1 cellular context compared by ENCODE assay signal in the genomic region with DNA sequence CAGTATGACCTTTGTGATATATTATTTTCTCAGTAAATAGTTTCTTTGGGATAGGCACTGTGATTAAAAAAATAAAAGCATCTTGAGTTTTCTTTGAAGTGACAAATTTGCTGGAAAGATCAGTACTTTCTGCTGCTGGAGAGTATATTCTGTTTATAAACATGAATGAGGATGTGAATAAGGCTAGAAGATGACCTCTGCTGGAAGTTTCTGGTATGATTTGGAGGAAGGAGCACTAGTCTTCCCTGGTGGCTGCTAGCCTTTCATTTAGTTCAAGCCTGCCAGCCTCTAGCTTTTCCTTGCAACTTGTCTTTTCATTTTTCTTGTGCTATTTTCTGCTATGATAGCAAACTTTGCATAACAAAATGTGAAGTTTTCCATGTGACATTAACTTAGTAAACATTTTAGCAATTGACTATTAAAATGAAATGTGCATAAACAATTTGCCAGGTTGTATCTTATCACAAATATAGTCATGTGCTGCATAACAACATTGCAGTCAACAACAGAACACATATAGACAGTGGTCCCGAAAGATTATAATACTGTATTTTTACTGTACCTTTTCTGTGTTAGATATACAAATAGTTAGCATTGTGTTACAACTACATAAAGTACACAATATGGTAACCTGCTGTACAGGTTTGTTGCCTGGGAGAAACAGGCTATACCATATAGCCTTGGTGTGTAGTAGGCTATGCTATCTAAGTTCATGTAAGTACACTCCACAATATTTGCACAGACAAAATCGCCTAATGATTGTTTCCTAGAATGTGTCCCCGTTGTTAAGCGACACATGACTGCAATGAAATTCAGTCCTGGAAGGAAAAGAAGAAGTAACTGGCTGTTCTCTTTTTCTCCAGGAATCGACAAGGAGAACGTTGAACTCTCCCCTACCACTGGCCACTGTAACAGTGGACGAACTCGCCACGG.
TF ChIP-seq lines count a peak whose summit lies in the region.

No MANE protein-coding gene starts in this region.

TF ChIP-seq in SK-N-SH treated with all-trans-retinoic acid at 6 μM for 48 hours, 23 proteins besides CTCF, POLR2A, EP300 and RAD21 (continued from another document):
- no peak for TF ChIP-seq TOX (CRISPR knock-in tag; IDR thresholded peaks at IDR 0.05; ENCODE audit: borderline replicate concordance)
- no peak for TF ChIP-seq ZFP30 (CRISPR knock-in tag; IDR thresholded peaks at IDR 0.05)
- no peak for TF ChIP-seq PPARA (CRISPR knock-in tag; IDR thresholded peaks at IDR 0.05; ENCODE audit: borderline replicate concordance)
- TF ChIP-seq OSR1 (CRISPR knock-in tag; IDR thresholded peaks at IDR 0.05): no peak
- no peak for TF ChIP-seq ZFP3 (CRISPR knock-in tag; IDR thresholded peaks at IDR 0.05)
